ENCODE assay signal across 1 cellular context in the genomic region with DNA sequence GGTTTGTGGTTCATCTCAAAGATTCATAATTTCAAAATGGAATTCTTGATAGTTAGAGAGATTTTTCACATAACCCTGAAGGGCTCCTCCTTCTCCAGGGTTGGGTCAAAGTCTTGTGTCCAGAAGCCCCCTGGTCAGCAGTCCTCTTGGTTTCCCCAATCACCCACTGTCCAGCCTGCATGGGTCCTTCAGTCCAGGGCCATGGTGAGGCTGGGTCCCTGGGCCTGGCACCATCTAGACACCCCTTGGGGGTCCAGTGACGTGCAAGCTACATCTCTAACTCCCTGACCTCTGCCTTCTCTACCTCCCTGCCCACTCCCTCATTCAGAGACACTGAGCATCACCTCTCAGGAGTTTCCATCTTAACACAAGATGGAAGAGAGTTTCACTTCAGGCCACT.
TF ChIP-seq lines count a peak whose summit lies in the region.

No MANE protein-coding gene starts in this region.

TF ChIP-seq in A549, 52 proteins besides CTCF, POLR2A, EP300 and RAD21 (continued from another document):
- TF ChIP-seq, protein P1, sequence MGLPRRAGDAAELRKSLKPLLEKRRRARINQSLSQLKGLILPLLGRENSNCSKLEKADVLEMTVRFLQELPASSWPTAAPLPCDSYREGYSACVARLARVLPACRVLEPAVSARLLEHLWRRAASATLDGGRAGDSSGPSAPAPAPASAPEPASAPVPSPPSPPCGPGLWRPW (IDR thresholded peaks at IDR 0.05) = no peak
- no peak for TF ChIP-seq SMC3 (IDR thresholded peaks at IDR 0.05)
